8 cellular contexts compared by ENCODE assay signal in genomic region chr13:60267498-60268202, GRCh38.
A peak's percentile ranks its signal among the peaks of the same experiment; 100 is the strongest.
DNase-seq lines count a peak whose midpoint lies in the region; ATAC-seq and TF ChIP-seq lines count a peak whose summit lies in the region.

No MANE protein-coding gene starts in this region.

- TF ChIP-seq POLR2A in adrenal gland (IDR thresholded peaks at IDR 0.05) (no peak), tibial nerve (IDR thresholded peaks at IDR 0.05) (no peak)

- no peak for TF ChIP-seq EP300 in tibial nerve (IDR thresholded peaks at IDR 0.05)

- H3K36me3 ChIP-seq in adrenal gland (replicated peaks in 1 of 2) (no peaks in the 10 kb centered on the region), left lung (no peaks in the 10 kb centered on the region), tibial nerve (no peaks in the 10 kb centered on the region), MM.1S (replicated peaks; ENCODE audit: insufficient read depth, low read length) (no peaks in the 10 kb centered on the region)

- no peaks in the 10 kb centered on the region for H3K4me1 ChIP-seq in adrenal gland (replicated peaks in 1 of 2)
- H3K4me1 ChIP-seq in left lung, result no peaks in the 10 kb centered on the region
- no peaks in the 10 kb centered on the region for H3K4me1 ChIP-seq in tibial nerve
- H3K4me1 ChIP-seq in MM.1S (ENCODE audit: low read length), result no peaks in the 10 kb centered on the region

- H4K20me1 ChIP-seq in MM.1S (ENCODE audit: insufficient read depth, low read length), result no peaks in the 10 kb centered on the region

- H3K9me3 ChIP-seq in adrenal gland (replicated peaks in 1 of 3), result no peaks in the 10 kb centered on the region
- H3K9me3 ChIP-seq in left lung, result peaks cover 0 to 5% of the 10 kb centered on the region in 2 donors
- peaks cover 0 to 6% (median 0%) of the 10 kb centered on the region in 4 donors for H3K9me3 ChIP-seq in tibial nerve
- H3K9me3 ChIP-seq in MM.1S (replicated peaks; ENCODE audit: insufficient read depth, low read length), result no peaks in the 10 kb centered on the region

- no peak overlapping the region for H3K27ac ChIP-seq in adrenal gland
- no peak overlapping the region for H3K27ac ChIP-seq in left lung
- H3K27ac ChIP-seq in tibial nerve, result no peak overlapping the region
- H3K27ac ChIP-seq in MM.1S (ENCODE audit: low read length), result no peak overlapping the region

- ATAC-seq in HG03565 (IDR thresholded peaks at IDR 0.05; ENCODE audit: unreplicated experiment), result peak; percentile 68
- peak; percentile 81 for ATAC-seq in left lung

- no peak overlapping the region for H3K4me2 ChIP-seq in MM.1S (ENCODE audit: low read depth, low read length)

- H3K79me2 ChIP-seq in MM.1S (ENCODE audit: low read length), result no peaks in the 10 kb centered on the region

- DNase-seq in stimulated activated CD4-positive, alpha-beta T cell treated with anti-CD3 and anti-CD28 coated beads, Interleukin-15, amount 100 ng/mL, for 24 hours, result peak; percentile 4
- no peak for DNase-seq in stimulated activated CD4-positive, alpha-beta T cell treated with anti-CD3 and anti-CD28 coated beads, Interleukin-12 subunit alpha, Interleukin-12 subunit beta, amount 100 ng/mL, for 4 hours
- DNase-seq in adrenal gland (peak in 5 of 7 donors; percentile 2 to 26 (median 19)), left lung (peak in 1 of 2 donors; percentile 33), tibial nerve (ENCODE audit: low spot score in 2 of 2) (no peak), MM.1S (no peak), SKM-1 treated with dmso at 0.1 percent for 144 hours (lab: John Stamatoyannopoulos, UW; ENCODE audit: unreplicated experiment) (no peak)

- intact Hi-C loops in adrenal gland (cut with DNase I), result no loop called here
- intact Hi-C loops in left lung (cut with DNase I), result no loop called here

- WGBS in adrenal gland, 4 donors, result 46 to 75% (median 49%) methylated on average over 22 to 24 of the region's 24 CpGs
- WGBS in tibial nerve, 2 donors, result 54 to 69% methylated on average over 23 to 24 of the region's 24 CpGs

- H3F3A ChIP-seq in MM.1S (ENCODE audit: insufficient read depth, low read length), result no peaks in the 10 kb centered on the region

- H3K27me3 ChIP-seq in adrenal gland (no peaks in the 10 kb centered on the region), left lung (no peaks in the 10 kb centered on the region), tibial nerve (no peaks in the 10 kb centered on the region), MM.1S (replicated peaks; ENCODE audit: insufficient read depth, low read length) (no peaks in the 10 kb centered on the region)

- H2AFZ ChIP-seq in MM.1S (ENCODE audit: low read length), result no peak overlapping the region

- no peaks in the 10 kb centered on the region for H3K9me2 ChIP-seq in MM.1S (replicated peaks; ENCODE audit: insufficient read depth, low read length)

- no peak overlapping the region for H3K9ac ChIP-seq in MM.1S (ENCODE audit: low read length)

- H3K4me3 ChIP-seq in adrenal gland (peak overlapping the region in 1 of 4 donors; percentile 48), left lung (peak overlapping the region; percentile 24 to 25), tibial nerve (peak overlapping the region in 3 of 4 donors; percentile 13 to 42 (median 26)), MM.1S (ENCODE audit: low read length) (no peak overlapping the region)

- no peak for TF ChIP-seq CTCF in adrenal gland (IDR thresholded peaks at IDR 0.05)
- no peak for TF ChIP-seq CTCF in left lung (IDR thresholded peaks at IDR 0.05)
- TF ChIP-seq CTCF in tibial nerve (IDR thresholded peaks at IDR 0.05), result no peak
- no peak for TF ChIP-seq CTCF in MM.1S (IDR thresholded peaks at IDR 0.05; ENCODE audit: low read length)

Comparison
In these comparisons a context has a peak if more than half of its experiments do, and no peak if none do; other contexts are left out.
1. DNase-seq: peak in stimulated activated CD4-positive, alpha-beta T cell treated with anti-CD3 and anti-CD28 coated beads, Interleukin-15, amount 100 ng/mL, for 24 hours (single experiment) and adrenal gland (5 of 7); none in stimulated activated CD4-positive, alpha-beta T cell treated with anti-CD3 and anti-CD28 coated beads, Interleukin-12 subunit alpha, Interleukin-12 subunit beta, amount 100 ng/mL, for 4 hours (single experiment), tibial nerve (0 of 2), MM.1S (single experiment) and SKM-1 treated with dmso at 0.1 percent for 144 hours (single experiment).